1 cellular context compared by ENCODE assay signal in genomic region chrX:1813809-1814208, GRCh38.
TF ChIP-seq lines count a peak whose summit lies in the region.

No MANE protein-coding gene starts in this region.

TF ChIP-seq in WTC11, 78 proteins besides CTCF, POLR2A, EP300 and RAD21 (continued from another document):
- TF ChIP-seq TEAD4 (CRISPR knock-in tag; IDR thresholded peaks at IDR 0.05), result no peak
- no peak for TF ChIP-seq GABPB1 (CRISPR knock-in tag; IDR thresholded peaks at IDR 0.05)
- TF ChIP-seq, protein P1, sequence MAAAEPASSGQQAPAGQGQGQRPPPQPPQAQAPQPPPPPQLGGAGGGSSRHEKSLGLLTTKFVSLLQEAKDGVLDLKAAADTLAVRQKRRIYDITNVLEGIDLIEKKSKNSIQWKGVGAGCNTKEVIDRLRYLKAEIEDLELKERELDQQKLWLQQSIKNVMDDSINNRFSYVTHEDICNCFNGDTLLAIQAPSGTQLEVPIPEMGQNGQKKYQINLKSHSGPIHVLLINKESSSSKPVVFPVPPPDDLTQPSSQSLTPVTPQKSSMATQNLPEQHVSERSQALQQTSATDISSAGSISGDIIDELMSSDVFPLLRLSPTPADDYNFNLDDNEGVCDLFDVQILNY (CRISPR knock-in tag; IDR thresholded peaks at IDR 0.05), result no peak
- TF ChIP-seq FOXJ3 (CRISPR knock-in tag; IDR thresholded peaks at IDR 0.05; ENCODE audit: borderline replicate concordance), result no peak
- TF ChIP-seq ZNF317 (CRISPR knock-in tag; IDR thresholded peaks at IDR 0.05; ENCODE audit: borderline replicate concordance, low read depth), result no peak
- TF ChIP-seq ZSCAN18 (CRISPR knock-in tag; IDR thresholded peaks at IDR 0.05), result no peak
- no peak for TF ChIP-seq TCF7 (CRISPR knock-in tag; IDR thresholded peaks at IDR 0.05; ENCODE audit: low read depth)
- TF ChIP-seq RELA (CRISPR knock-in tag; IDR thresholded peaks at IDR 0.05; ENCODE audit: borderline replicate concordance), result no peak
- TF ChIP-seq, protein P2, sequence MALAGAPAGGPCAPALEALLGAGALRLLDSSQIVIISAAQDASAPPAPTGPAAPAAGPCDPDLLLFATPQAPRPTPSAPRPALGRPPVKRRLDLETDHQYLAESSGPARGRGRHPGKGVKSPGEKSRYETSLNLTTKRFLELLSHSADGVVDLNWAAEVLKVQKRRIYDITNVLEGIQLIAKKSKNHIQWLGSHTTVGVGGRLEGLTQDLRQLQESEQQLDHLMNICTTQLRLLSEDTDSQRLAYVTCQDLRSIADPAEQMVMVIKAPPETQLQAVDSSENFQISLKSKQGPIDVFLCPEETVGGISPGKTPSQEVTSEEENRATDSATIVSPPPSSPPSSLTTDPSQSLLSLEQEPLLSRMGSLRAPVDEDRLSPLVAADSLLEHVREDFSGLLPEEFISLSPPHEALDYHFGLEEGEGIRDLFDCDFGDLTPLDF (CRISPR knock-in tag; IDR thresholded peaks at IDR 0.05), result no peak
- TF ChIP-seq FOXP1 (CRISPR knock-in tag; IDR thresholded peaks at IDR 0.05; ENCODE audit: borderline replicate concordance), result no peak
- no peak for TF ChIP-seq MYBL2 (CRISPR knock-in tag; IDR thresholded peaks at IDR 0.05)
- no peak for TF ChIP-seq TP53 (CRISPR knock-in tag; IDR thresholded peaks at IDR 0.05)
- TF ChIP-seq NR1H2 (CRISPR knock-in tag; IDR thresholded peaks at IDR 0.05), result no peak
- TF ChIP-seq, protein P3, sequence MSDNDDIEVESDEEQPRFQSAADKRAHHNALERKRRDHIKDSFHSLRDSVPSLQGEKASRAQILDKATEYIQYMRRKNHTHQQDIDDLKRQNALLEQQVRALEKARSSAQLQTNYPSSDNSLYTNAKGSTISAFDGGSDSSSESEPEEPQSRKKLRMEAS (CRISPR knock-in tag; IDR thresholded peaks at IDR 0.05), result no peak
- no peak for TF ChIP-seq NFATC4 (CRISPR knock-in tag; IDR thresholded peaks at IDR 0.05)
- TF ChIP-seq E2F4 (CRISPR knock-in tag; IDR thresholded peaks at IDR 0.05; ENCODE audit: borderline replicate concordance, low read depth), result no peak
- no peak for TF ChIP-seq USF1 (CRISPR knock-in tag; IDR thresholded peaks at IDR 0.05)
